Comparison of ENCODE assay signal across 30 cellular contexts in the genomic region with DNA sequence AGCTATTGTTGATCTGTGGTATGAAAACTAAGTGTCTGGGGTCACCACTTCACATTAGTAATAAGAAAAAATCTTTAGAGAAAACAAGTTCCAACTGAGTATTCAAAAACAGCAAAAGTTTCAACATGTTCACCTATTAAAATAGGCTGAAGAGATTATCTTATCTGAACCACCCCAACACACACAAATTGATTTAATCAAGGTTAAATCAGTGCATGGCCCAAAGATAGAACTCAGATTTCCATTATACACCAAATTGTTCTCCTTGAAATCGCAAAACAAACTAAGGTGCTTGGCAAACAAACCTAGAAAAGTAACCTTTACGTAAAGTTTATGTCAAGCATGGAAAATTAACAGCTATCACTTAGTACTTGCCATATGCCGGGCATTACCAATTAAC.
"Had no signal": no experiment of that assay in that cellular context is flagged by ENCODE, and none has a peak within 500 bp of the region (broad histone marks: within the 10 kb centered on the region; RNA-seq: fewer than 3 reads in every experiment).

No MANE protein-coding gene starts in this region.

- H3K4me1 ChIP-seq: esophagus muscularis mucosa, foreskin keratinocyte, gastrocnemius medialis, heart left ventricle had no signal

- H3K4me3 ChIP-seq: esophagus muscularis mucosa, gastrocnemius medialis, heart left ventricle had no signal

- H3K27ac Mint-ChIP-seq: activated B cell treated with CpG ODN at 0.5 μM for 24 hours; activated CD4-positive, alpha-beta memory T cell treated with anti-CD3 and anti-CD28 coated beads, Interleukin-2, amount 10 ng/mL, durations not matched to agents 7 days and 5 days; activated CD4-positive, alpha-beta T cell treated with anti-CD3 and anti-CD28 coated beads, Interleukin-2, amount 10 ng/mL, durations not matched to agents 24 days and 14 days; activated naive CD8-positive, alpha-beta T cell; activated T-cell treated with anti-CD3 and anti-CD28 coated beads, Interleukin-2, amount 50 U/mL, for 24 hours; activated T-cell treated with anti-CD3 and anti-CD28 coated beads, Interleukin-2, amount 50 U/mL, for 72 hours had no signal

- H3K27me3 Mint-ChIP-seq: activated B cell treated with CpG ODN at 0.5 μM for 24 hours; activated CD4-positive, alpha-beta memory T cell treated with anti-CD3 and anti-CD28 coated beads, Interleukin-2, amount 10 ng/mL, durations not matched to agents 7 days and 5 days; activated CD4-positive, alpha-beta T cell treated with anti-CD3 and anti-CD28 coated beads, Interleukin-2, amount 10 ng/mL, durations not matched to agents 24 days and 14 days; activated naive CD8-positive, alpha-beta T cell; activated T-cell treated with anti-CD3 and anti-CD28 coated beads, Interleukin-2, amount 50 U/mL, for 24 hours; central memory CD8-positive, alpha-beta T cell; effector memory CD8-positive, alpha-beta T cell had no signal

- H3K9me3 ChIP-seq: esophagus muscularis mucosa, gastrocnemius medialis, heart left ventricle had no signal

- H3K4me1 Mint-ChIP-seq: activated B cell treated with CpG ODN at 0.5 μM for 24 hours had no signal

- H3K9me3 Mint-ChIP-seq: activated B cell treated with CpG ODN at 0.5 μM for 24 hours; activated CD4-positive, alpha-beta memory T cell treated with anti-CD3 and anti-CD28 coated beads, Interleukin-2, amount 10 ng/mL, durations not matched to agents 7 days and 5 days; activated CD4-positive, alpha-beta T cell treated with anti-CD3 and anti-CD28 coated beads, Interleukin-2, amount 10 ng/mL, durations not matched to agents 24 days and 14 days; activated T-cell treated with anti-CD3 and anti-CD28 coated beads, Interleukin-2, amount 50 U/mL, for 24 hours; activated T-cell treated with anti-CD3 and anti-CD28 coated beads, Interleukin-2, amount 50 U/mL, for 72 hours; central memory CD8-positive, alpha-beta T cell; effector memory CD8-positive, alpha-beta T cell had no signal

- H3K27me3 ChIP-seq: brain microvascular endothelial cell, esophagus muscularis mucosa, foreskin keratinocyte, gastrocnemius medialis, heart left ventricle had no signal

- DNase-seq: activated B cell treated with CpG ODN at 0.5 μM for 24 hours; activated CD4-positive, alpha-beta memory T cell treated with anti-CD3 and anti-CD28 coated beads, Interleukin-2, amount 10 ng/mL, durations not matched to agents 7 days and 5 days; activated CD4-positive, alpha-beta T cell treated with anti-CD3 and anti-CD28 coated beads, Interleukin-2, amount 10 ng/mL, durations not matched to agents 24 days and 14 days; activated CD4-positive, alpha-beta T cell treated with anti-CD3 and anti-CD28 coated beads, Interleukin-2, amount 50 U/mL, for 4 hours; activated CD8-positive, alpha-beta memory T cell treated with anti-CD3 and anti-CD28 coated beads, Interleukin-2, amount 50 U/mL, for 48 hours; activated effector memory CD4-positive, alpha-beta T cell treated with Interleukin-2 at 50 U/mL for 16 hours; activated gamma-delta T cell treated with Interleukin-2 at 50 U/mL for 16 hours; activated naive CD4-positive, alpha-beta T cell treated with anti-CD3 and anti-CD28 coated beads, Interleukin-2, amount 50 U/mL, for 16 hours; activated naive CD4-positive, alpha-beta T cell treated with Interleukin-2 at 50 U/mL for 16 hours; activated T-cell treated with anti-CD3 and anti-CD28 coated beads for 4 hours; activated T-cell treated with anti-CD3 and anti-CD28 coated beads, Interleukin-2, amount 50 U/mL, for 24 hours; activated T-cell treated with anti-CD3 and anti-CD28 coated beads, Interleukin-2, amount 50 U/mL, for 72 hours; amniotic stem cell; anterior cingulate cortex; brain microvascular endothelial cell; cortex of kidney; dermis blood vessel endothelial cell; effector CD4-positive, alpha-beta T cell; effector memory CD8-positive, alpha-beta T cell; erythroblast; foreskin keratinocyte; gastrocnemius medialis; glutamatergic neuron; heart left ventricle; T-helper 1 cell; T-helper 2 cell had no signal

- H3K4me3 Mint-ChIP-seq: activated B cell treated with CpG ODN at 0.5 μM for 24 hours; activated CD4-positive, alpha-beta memory T cell treated with anti-CD3 and anti-CD28 coated beads, Interleukin-2, amount 10 ng/mL, durations not matched to agents 7 days and 5 days; activated CD4-positive, alpha-beta T cell treated with anti-CD3 and anti-CD28 coated beads, Interleukin-2, amount 10 ng/mL, durations not matched to agents 24 days and 14 days; activated naive CD8-positive, alpha-beta T cell; activated T-cell treated with anti-CD3 and anti-CD28 coated beads, Interleukin-2, amount 50 U/mL, for 24 hours; activated T-cell treated with anti-CD3 and anti-CD28 coated beads, Interleukin-2, amount 50 U/mL, for 72 hours; central memory CD8-positive, alpha-beta T cell; effector memory CD8-positive, alpha-beta T cell had no signal

- H3K27ac ChIP-seq: brain microvascular endothelial cell, esophagus muscularis mucosa, foreskin keratinocyte, gastrocnemius medialis, heart left ventricle had no signal

- ATAC-seq: activated CD4-positive, CD25-positive, alpha-beta regulatory T cell treated with anti-CD3 and anti-CD28 coated beads, Interleukin-2, amount 50 U/mL, for 24 hours; activated T-cell treated with anti-CD3 and anti-CD28 coated beads, Interleukin-2, amount 50 U/mL, for 72 hours; effector memory CD8-positive, alpha-beta T cell; foreskin keratinocyte; gastrocnemius medialis; heart left ventricle had no signal
